ENCODE assay signal across 33 cellular contexts in the genomic region with DNA sequence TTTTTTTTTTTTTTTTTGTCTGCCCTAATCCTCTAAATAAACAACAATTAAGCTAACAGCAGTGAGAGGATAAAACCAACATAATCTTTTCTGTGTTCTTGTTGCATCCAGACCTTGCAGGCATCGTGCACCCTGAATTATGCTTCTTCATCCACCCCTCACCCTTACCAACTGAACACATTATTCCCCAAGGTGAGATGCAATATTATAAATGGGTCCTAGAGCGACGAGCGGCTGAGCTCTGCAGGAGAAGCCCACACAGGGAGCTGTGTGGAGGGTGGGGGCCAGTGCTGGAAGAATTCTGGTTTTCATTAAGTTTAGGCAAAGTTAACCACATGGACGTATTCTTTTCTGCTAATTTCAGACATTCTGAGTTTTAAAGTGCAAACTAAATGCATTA.
"Had no signal": no experiment of that assay in that cellular context is flagged by ENCODE, and none has a peak within 500 bp of the region (broad histone marks: within the 10 kb centered on the region; RNA-seq: fewer than 3 reads in every experiment).

No MANE protein-coding gene starts in this region.

- H3K9ac ChIP-seq: KMS-11 had no signal

- DNase-seq: Karpas-422, Kasumi-1, KG1, MG63, MM.1S, NCI-H1048, NCI-H1092, NCI-H1092 treated with DMSO at 0.1 percent for 48 hours, NCI-H1105, NCI-H1105 treated with DMSO at 0.1 percent for 48 hours, NCI-H1417, NCI-H1417 treated with DMSO at 0.1 percent for 48 hours, NCI-H1436, NCI-H1436 treated with DMSO at 0.1 percent for 48 hours, NCI-H146, NCI-H1694, NCI-H1694 treated with DMSO at 0.1 percent for 48 hours, NCI-H187, NCI-H187 treated with DMSO at 0.1 percent for 48 hours, NCI-H1930, NCI-H2029, NCI-H2029 treated with DMSO at 0.1 percent for 48 hours, NCI-H2081, NCI-H2081 treated with DMSO at 0.1 percent for 48 hours, NCI-H2107, NCI-H2171, NCI-H2171 treated with DMSO at 0.1 percent for 48 hours, NCI-H2227 treated with DMSO at 0.1 percent for 48 hours, NCI-H226, NCI-H345, NCI-H446, NCI-H446 treated with DMSO at 0.1 percent for 48 hours had no signal

- H3K36me3 ChIP-seq: MG63 had no signal

- H3K27me3 ChIP-seq: MG63 had no signal

- H3K4me2 ChIP-seq: KMS-11 had no signal

- H3K27ac ChIP-seq: KMS-11 had no signal

- H3K4me3 ChIP-seq: MG63 had no signal

- H3K9me3 ChIP-seq: MG63 had no signal
